Comparison of ENCODE assay signal across 8 cellular contexts in genomic region chr1:111448918-111449702, GRCh38. TPM values are rescaled to one million over a fixed set of nuclear protein-coding genes. Genes with fewer than 3 reads are reported as not detected.
DNase-seq lines count a peak whose midpoint lies in the region; ATAC-seq and TF ChIP-seq lines count a peak whose summit lies in the region.

Gene ATP5PB, plus strand, starts transcription at chr1:111449464. Its CDS starts 78 bp downstream, at chr1:111449542.
Gene WDR77, minus strand, starts transcription at chr1:111449256. Its CDS starts 87 bp downstream, at chr1:111449169.

- DNase-seq in CD14-positive monocyte (ENCODE audit: low spot score): peak; percentile 96
- peak; percentile 100 for DNase-seq in NCI-H82 (lab: John Stamatoyannopoulos, UW)
- DNase-seq in activated CD4-positive, alpha-beta T cell treated with anti-CD3 and anti-CD28 coated beads, Interleukin-2, amount 50 U/mL, for 48 hours: peak; percentile 88 to 90
- DNase-seq in dermis blood vessel endothelial cell: peak; percentile 99
- peak; percentile 93 to 96 for DNase-seq in left lung
- DNase-seq in stimulated activated CD4-positive, alpha-beta T cell treated with anti-CD3 and anti-CD28 coated beads, Interleukin-2, amount 100 ng/mL, for 48 hours: peak; percentile 76 to 77

- H3K4me3 ChIP-seq in left lung: peak within 1 kb of the TSS; percentile 90 to 93

- H3K4me1 Mint-ChIP-seq in CD14-positive monocyte: peaks cover 49% of the 10 kb centered on the region

- H3K36me3 Mint-ChIP-seq in CD14-positive monocyte: peaks cover 51 to 58% of the 10 kb centered on the region in 2 donors

- H3K9me3 ChIP-seq in left lung: no peaks in the 10 kb centered on the region

- ATAC-seq in GM19397 (IDR thresholded peaks at IDR 0.05; ENCODE audit: unreplicated experiment): peak; percentile 92
- peak; percentile 86 for ATAC-seq in HG03571 (IDR thresholded peaks at IDR 0.05; ENCODE audit: unreplicated experiment)
- ATAC-seq in left lung: peak; percentile 95

- H3K36me3 ChIP-seq in left lung: peaks cover 0 to 38% of the 10 kb centered on the region in 2 donors

- peak within 1 kb of the TSS; percentile 99 to 100 for H3K4me3 Mint-ChIP-seq in CD14-positive monocyte

- TF ChIP-seq CTCF in CD14-positive monocyte (IDR thresholded peaks at IDR 0.05) (no peak), left lung (IDR thresholded peaks at IDR 0.05) (no peak)

- H3K9me3 Mint-ChIP-seq in CD14-positive monocyte: peaks cover 0 to 2% (median 0%) of the 10 kb centered on the region in 7 donors

- H3K27me3 Mint-ChIP-seq in CD14-positive monocyte (ENCODE audit: low read depth in 3 of 3): peaks cover 0 to 2% (median 0%) of the 10 kb centered on the region in 3 donors

- intact Hi-C loops in CD14-positive monocyte (cut with micrococcal nuclease) (loop anchor here in 1 of 2 donors (5.0 to 10.0 kb wide), 3 partner anchors 308 to 487 kb away; partner anchors contain the start of genes DDX20 and LRIF1), left lung (cut with DNase I) (no loop called here)

- peak within 1 kb of the TSS; percentile 78 to 86 for H3K27ac ChIP-seq in left lung

- peaks cover 5 to 59% of the 10 kb centered on the region in 2 donors for H3K4me1 ChIP-seq in left lung

- H3K27ac Mint-ChIP-seq in CD14-positive monocyte: peak within 1 kb of the TSS; percentile 98 to 100 (median 99)

- H3K27me3 ChIP-seq in left lung: no peaks in the 10 kb centered on the region

RNA-seq across cellular contexts. Expression of gene ATP5PB, which starts in this region (rescaled TPM):
- polyA plus RNA-seq in CD14-positive monocyte: 100 to 1,000 TPM; 557 to 597 TPM
- total RNA-seq in dermis blood vessel endothelial cell (325 and 449 TPM in 2 replicates), left lung (100 to 1,000 TPM; 180 to 206 TPM)

RNA-seq across cellular contexts. Expression of gene WDR77, which starts in this region (rescaled TPM):
- 10 to 100 TPM; 26.4 to 28.1 TPM for polyA plus RNA-seq in CD14-positive monocyte
- total RNA-seq in dermis blood vessel endothelial cell (52.2 and 65.2 TPM in 2 replicates), left lung (10 to 100 TPM; 18.9 to 35.2 TPM)

Comparison
In these comparisons a context has a peak if more than half of its experiments do, and no peak if none do; other contexts are left out.
1. Peak in every context shown above with its lines: DNase-seq, ATAC-seq, H3K4me3 ChIP-seq and H3K27ac ChIP-seq.